ENCODE assay signal across 9 cellular contexts in the genomic region with DNA sequence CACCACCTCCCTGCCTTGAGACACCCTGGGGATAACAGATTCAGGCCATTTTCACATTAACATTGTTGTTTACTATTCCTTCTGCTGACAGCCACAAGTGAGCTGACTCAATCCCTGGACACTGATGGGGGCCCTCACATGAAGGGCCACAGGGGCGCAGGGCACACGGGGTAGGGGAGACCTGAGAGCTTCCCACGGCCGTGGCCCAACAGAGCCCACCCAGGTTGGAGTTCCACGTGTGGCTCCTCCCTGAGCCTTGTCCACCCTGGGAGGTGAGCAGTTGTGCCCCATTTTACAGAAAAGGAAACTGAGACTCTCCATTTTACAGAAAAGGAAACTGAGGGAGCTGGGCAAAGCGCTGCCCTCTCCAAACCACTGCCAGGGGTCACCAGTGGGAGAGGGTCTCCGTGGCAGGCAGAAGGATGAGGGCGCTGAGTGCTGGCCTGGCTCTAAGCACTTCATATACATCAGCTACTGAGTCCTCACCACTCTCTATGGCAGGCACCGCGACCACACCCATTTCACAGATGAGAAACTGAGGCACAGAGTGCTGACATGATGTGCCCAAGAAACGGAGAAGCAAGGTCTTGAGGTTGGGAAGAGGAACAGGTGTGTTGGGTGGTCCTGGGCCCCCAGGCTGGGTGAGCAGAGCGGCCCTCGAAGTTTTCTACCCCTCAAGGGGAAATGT. TPM values are rescaled to one million over a fixed set of nuclear protein-coding genes. Genes with fewer than 3 reads are reported as not detected.
A peak's percentile ranks its signal among the peaks of the same experiment; 100 is the strongest.
DNase-seq lines count a peak whose midpoint lies in the region; ATAC-seq, FAIRE-seq and TF ChIP-seq lines count a peak whose summit lies in the region.
"Had no signal": no experiment of that assay in that cellular context is flagged by ENCODE, and none has a peak within 500 bp of the region (broad histone marks: within the 10 kb centered on the region; RNA-seq: fewer than 3 reads in every experiment).

No MANE protein-coding gene starts in this region.

- H3K27me3 ChIP-seq in adrenal gland (no peaks in the 10 kb centered on the region), HepG2 (ENCODE audit: control insufficient read depth in 1 of 2, insufficient read depth in 2 of 2, low read length in 2 of 2) (peaks cover 0 to 3% of the 10 kb centered on the region in 2 experiments; a peak in 1 of 5 replicates), subcutaneous abdominal adipose tissue (ENCODE audit: control insufficient read depth in 5 of 5, insufficient read depth in 4 of 5, low read length in 5 of 5) (peaks cover 0 to 4% (median 0%) of the 10 kb centered on the region in 5 donors), Karpas-422 (ENCODE audit: low read length) (no peaks in the 10 kb centered on the region)

- H3K27ac ChIP-seq in adrenal gland, result peak overlapping the region; percentile 61 to 99 (median 97)
- peak overlapping the region; percentile 99 for H3K27ac ChIP-seq in HepG2 (ENCODE audit: extremely low read length, insufficient read depth, low read length)
- peak overlapping the region; percentile 88 for H3K27ac ChIP-seq in subcutaneous abdominal adipose tissue (ENCODE audit: low read depth, low read length)
- H3K27ac ChIP-seq in Karpas-422 (ENCODE audit: low read length), result no peak overlapping the region

- WGBS in adrenal gland, 4 donors, result 69 to 81% (median 78%) methylated on average over 10 to 13 of the region's 13 CpGs
- WGBS in HepG2 (ENCODE audit: low lambda C conversion rate), result 91% methylated on average over 13 of the region's 13 CpGs

- no TSS peak for BruUV-seq in HepG2 (replicated peaks; lab: Mats Ljungman, UMichigan)

- TF ChIP-seq EP300 in HepG2 (IDR thresholded peaks at IDR 0.05; ENCODE audit: low read depth in 2 of 2, low read length in 2 of 2) (no peak), HepG2 (CRISPR knock-in tag; IDR thresholded peaks at IDR 0.05; ENCODE audit: borderline replicate concordance) (no peak)

- no peak for TF ChIP-seq CTCF in adrenal gland (IDR thresholded peaks at IDR 0.05)
- TF ChIP-seq CTCF in HepG2 (CRISPR knock-in tag; IDR thresholded peaks at IDR 0.05), result no peak

- H2AFZ ChIP-seq in HepG2 (ENCODE audit: low read length) (no peak overlapping the region), Karpas-422 (ENCODE audit: low read length) (no peak overlapping the region)

- H3K4me1 Mint-ChIP-seq in activated CD4-positive, alpha-beta T cell treated with anti-CD3 and anti-CD28 coated beads, Interleukin-2, amount 10 ng/mL, durations not matched to agents 24 days and 14 days, result peaks cover 68% of the 10 kb centered on the region

- H3K4me2 ChIP-seq in HepG2 (ENCODE audit: low read depth, low read length) (peak overlapping the region; percentile 98), Karpas-422 (ENCODE audit: low read depth, low read length, poor library complexity, severe bottlenecking) (no peak overlapping the region)

- peak overlapping the region; percentile 93 for H3K27ac Mint-ChIP-seq in activated CD4-positive, alpha-beta T cell treated with anti-CD3 and anti-CD28 coated beads, Interleukin-2, amount 10 ng/mL, durations not matched to agents 24 days and 14 days

- no peak for FAIRE-seq in HepG2 (lab: Jason Lieb, UNC)

- H3K4me3 Mint-ChIP-seq in activated CD4-positive, alpha-beta T cell treated with anti-CD3 and anti-CD28 coated beads, Interleukin-2, amount 10 ng/mL, durations not matched to agents 24 days and 14 days, result peak overlapping the region; percentile 93

- H3K4me1 ChIP-seq in adrenal gland (replicated peaks in 1 of 2) (peaks cover 58 to 81% of the 10 kb centered on the region in 2 donors), HepG2 (ENCODE audit: insufficient read depth, low read length) (peaks cover 84% of the 10 kb centered on the region), subcutaneous abdominal adipose tissue (ENCODE audit: control insufficient read depth in 5 of 5, insufficient read depth in 5 of 5, low read length in 5 of 5) (peaks cover 10 to 92% (median 83%) of the 10 kb centered on the region in 5 donors), Karpas-422 (ENCODE audit: low read length) (peaks cover 29% of the 10 kb centered on the region)

- no peak for TF ChIP-seq RAD21 in HepG2 (CRISPR knock-in tag; IDR thresholded peaks at IDR 0.05)

- H3K9me2 ChIP-seq in Karpas-422 (replicated peaks; ENCODE audit: insufficient read depth, low read length), result no peaks in the 10 kb centered on the region

- DNase-seq in activated CD4-positive, alpha-beta T cell treated with anti-CD3 and anti-CD28 coated beads, Interleukin-2, amount 10 ng/mL, durations not matched to agents 24 days and 14 days, result no peak
- DNase-seq in activated CD4-positive, alpha-beta T cell treated with anti-CD3 and anti-CD28 coated beads for 1 hour, result no peak
- DNase-seq in adrenal gland (peak in 2 of 7 donors; percentile 18 to 31), HepG2 (ENCODE audit: low spot score) (no peak), NCI-H2196 (lab: John Stamatoyannopoulos, UW; ENCODE audit: unreplicated experiment) (no peak), Karpas-422 (no peak), DMS 273 treated with DMSO at 0.1 percent for 48 hours (lab: John Stamatoyannopoulos, UW) (no peak)
- DNase-seq: activated CD4-positive, alpha-beta T cell treated with anti-CD3 and anti-CD28 coated beads for 48 hours had no signal

- H3K36me3 ChIP-seq in adrenal gland (replicated peaks in 1 of 2), result no peaks in the 10 kb centered on the region
- peaks cover 5 to 6% of the 10 kb centered on the region in 2 experiments; a peak in 3 of 5 replicates for H3K36me3 ChIP-seq in HepG2 (replicated peaks in 1 of 2; ENCODE audit: control insufficient read depth in 1 of 2, insufficient read depth in 2 of 2, low read length in 2 of 2)
- peaks cover 0 to 3% (median 0%) of the 10 kb centered on the region in 5 donors for H3K36me3 ChIP-seq in subcutaneous abdominal adipose tissue (ENCODE audit: control insufficient read depth in 5 of 5, insufficient read depth in 5 of 5, low read length in 5 of 5)
- no peaks in the 10 kb centered on the region for H3K36me3 ChIP-seq in Karpas-422 (ENCODE audit: insufficient read depth, low read length)

- H3K79me2 ChIP-seq in HepG2 (ENCODE audit: insufficient read depth, low read length) (peaks cover 66% of the 10 kb centered on the region), Karpas-422 (ENCODE audit: low read length) (no peaks in the 10 kb centered on the region)

- no peak for TF ChIP-seq POLR2A in adrenal gland (IDR thresholded peaks at IDR 0.05)
- TF ChIP-seq POLR2A in HepG2 (IDR thresholded peaks at IDR 0.05; ENCODE audit: insufficient read depth in 1 of 2, low read depth in 2 of 2, low read length in 2 of 2), result no peak

- H3K9me3 ChIP-seq in adrenal gland (replicated peaks in 1 of 3) (no peaks in the 10 kb centered on the region), HepG2 (ENCODE audit: low read length) (no peaks in the 10 kb centered on the region), subcutaneous abdominal adipose tissue (ENCODE audit: control insufficient read depth in 5 of 5, low read length in 5 of 5) (no peaks in the 10 kb centered on the region), Karpas-422 (ENCODE audit: low read length) (no peaks in the 10 kb centered on the region)

- POLR2A ChIA-PET in HepG2 (lab: Yijun Ruan, JAX), result interaction anchor here (7.5 kb wide), 1 partner anchor 14 kb away, joined by 195 read pairs; no protein-coding TSS in a partner anchor

- in situ Hi-C loops in HepG2 (cut with HindIII; ENCODE audit: extremely low pct_ligation_motif_present, low pct_unique_long_range_greater_than_20kb), result no loop called here

- CTCF ChIA-PET in HepG2 (lab: Yijun Ruan, JAX; ENCODE audit: low intra/inter-chr PET ratio, low total read pairs), result no interaction called here

- H3K4me3 ChIP-seq in adrenal gland, result peak overlapping the region in 1 of 4 donors; percentile 87
- H3K4me3 ChIP-seq in HepG2 (replicated peaks in 1 of 3; ENCODE audit: insufficient read depth in 1 of 3, low read depth in 2 of 3, low read length in 3 of 3), result peak overlapping the region; percentile 85 to 96 (median 92); a peak in 5 of 6 replicates
- peak overlapping the region; percentile 42 to 84 (median 77) for H3K4me3 ChIP-seq in subcutaneous abdominal adipose tissue (ENCODE audit: low read depth in 1 of 5, low read length in 5 of 5)
- H3K4me3 ChIP-seq in Karpas-422 (ENCODE audit: low read length), result no peak overlapping the region

- no peaks in the 10 kb centered on the region for H3K27me3 Mint-ChIP-seq in activated CD4-positive, alpha-beta T cell treated with anti-CD3 and anti-CD28 coated beads, Interleukin-2, amount 10 ng/mL, durations not matched to agents 24 days and 14 days

- peaks cover 35% of the 10 kb centered on the region for H3K36me3 Mint-ChIP-seq in activated CD4-positive, alpha-beta T cell treated with anti-CD3 and anti-CD28 coated beads, Interleukin-2, amount 10 ng/mL, durations not matched to agents 24 days and 14 days (ENCODE audit: low read depth)

- H3K9me3 Mint-ChIP-seq in activated CD4-positive, alpha-beta T cell treated with anti-CD3 and anti-CD28 coated beads, Interleukin-2, amount 10 ng/mL, durations not matched to agents 24 days and 14 days, result no peaks in the 10 kb centered on the region

- intact Hi-C loops in activated CD4-positive, alpha-beta T cell treated with anti-CD3 and anti-CD28 coated beads, Interleukin-2, amount 10 ng/mL, durations not matched to agents 24 days and 14 days (cut with micrococcal nuclease), result no loop called here
- intact Hi-C loops in adrenal gland (cut with DNase I) (no loop called here), HepG2 (cut with micrococcal nuclease; ENCODE audit: unreplicated experiment) (no loop called here)

- no peaks in the 10 kb centered on the region for H4K20me1 ChIP-seq in HepG2 (ENCODE audit: insufficient read depth, low read length)
- H4K20me1 ChIP-seq in Karpas-422 (ENCODE audit: insufficient read depth, low read depth, low read length), result peaks cover 6% of the 10 kb centered on the region; the same call in 1 of the 2 replicates

- no peak for ATAC-seq in HepG2

- peak overlapping the region; percentile 99; the same call in 1 of the 2 replicates for H3K9ac ChIP-seq in HepG2 (ENCODE audit: insufficient read depth, low read depth, low read length)
- H3K9ac ChIP-seq in subcutaneous abdominal adipose tissue (ENCODE audit: low read length in 5 of 5), result peak overlapping the region in 3 of 5 donors; percentile 42 to 96 (median 79)
- no peak overlapping the region for H3K9ac ChIP-seq in Karpas-422 (ENCODE audit: low read length)

RNA-seq across cellular contexts. Expression of gene NINJ1, which starts 2.3 kb away (rescaled TPM):
- 103 and 110 TPM in 2 replicates for total RNA-seq in activated CD4-positive, alpha-beta T cell treated with anti-CD3 and anti-CD28 coated beads, Interleukin-2, amount 10 ng/mL, durations not matched to agents 24 days and 14 days
- total RNA-seq in adrenal gland (100 to 1,000 TPM; 122 to 339 (median 181) TPM), HepG2 (2016; rRNA removed; fragmentation: Illumina TruSeq; extraction: Trizol) (77.1 and 92.1 TPM in 2 replicates)
- polyA plus RNA-seq in adrenal gland (100 to 1,000 TPM in 2 of 3 donors, 10 to 100 TPM in 1; 31.1 to 135 (median 101) TPM), HepG2 (2011; rRNA removed) (81.2 and 109 TPM in 2 replicates)
- 104 and 127 TPM in 2 replicates for total RNA-seq in HepG2 (2016; cell fraction: cytosol; rRNA removed; fragmentation: Illumina TruSeq; extraction: Trizol; ENCODE audit: low read depth)
- 66.8 and 94.8 TPM in 2 replicates for total RNA-seq in HepG2 (2016; cell fraction: insoluble cytoplasmic fraction; rRNA removed; fragmentation: Illumina TruSeq; extraction: Trizol)
- total RNA-seq in HepG2 (2016; cell fraction: membrane; rRNA removed; fragmentation: Illumina TruSeq; extraction: Trizol), result 149 and 180 TPM in 2 replicates
- 48.9 and 58.7 TPM in 2 replicates for total RNA-seq in HepG2 (2016; cell fraction: nucleus; rRNA removed; fragmentation: Illumina TruSeq; extraction: Trizol)
- polyA plus RNA-seq in HepG2 (2011; cell fraction: cytosol; rRNA removed), result 83.2 and 110 TPM in 2 replicates
- polyA plus RNA-seq in HepG2 (2011; cell fraction: nucleus; rRNA removed), result 62.3 and 83.6 TPM in 2 replicates
- 77.3 and 145 TPM in 2 replicates for polyA plus RNA-seq in HepG2 (2012)
- 196 and 226 TPM in 2 replicates for polyA plus RNA-seq in HepG2 (2016; cell fraction: cytosol; fragmentation: Illumina TruSeq; extraction: Trizol; ENCODE audit: low read depth)
- 104 and 130 TPM in 2 replicates for polyA plus RNA-seq in HepG2 (2016; cell fraction: insoluble cytoplasmic fraction; fragmentation: Illumina TruSeq; extraction: Trizol; ENCODE audit: low read depth)
- 235 and 242 TPM in 2 replicates for polyA plus RNA-seq in HepG2 (2016; cell fraction: membrane; fragmentation: Illumina TruSeq; extraction: Trizol; ENCODE audit: low read depth)
- 122 and 127 TPM in 2 replicates for polyA plus RNA-seq in HepG2 (2016; cell fraction: nucleus; fragmentation: Illumina TruSeq; extraction: Trizol; ENCODE audit: insufficient read depth, low read depth)
- polyA minus RNA-seq in HepG2 (2011; rRNA and poly(A)+ RNA removed; ENCODE audit: low replicate concordance), result 22.5 and 101 TPM in 2 replicates
- polyA minus RNA-seq in HepG2 (2011; cell fraction: cytosol; rRNA and poly(A)+ RNA removed), result 26.1 and 26.7 TPM in 2 replicates
- 17.8 and 21.8 TPM in 2 replicates for polyA minus RNA-seq in HepG2 (2011; cell fraction: nucleus; rRNA and poly(A)+ RNA removed)
- 10.3 and 10.4 TPM in 2 replicates for total RNA-seq in Karpas-422 (2014; rRNA removed; shearing (Covaris generic); ENCODE audit: low replicate concordance)

RNA-seq across cellular contexts. Expression of gene CARD19, which starts 35.7 kb away (rescaled TPM):
- total RNA-seq in activated CD4-positive, alpha-beta T cell treated with anti-CD3 and anti-CD28 coated beads, Interleukin-2, amount 10 ng/mL, durations not matched to agents 24 days and 14 days, result 44.0 TPM in 2 replicates
- total RNA-seq in adrenal gland (10 to 100 TPM; 29.7 to 75.0 (median 39.2) TPM), HepG2 (2016; rRNA removed; fragmentation: Illumina TruSeq; extraction: Trizol) (15.2 and 18.4 TPM in 2 replicates)
- polyA plus RNA-seq in adrenal gland (10 to 100 TPM; 10.7 to 69.1 (median 68.4) TPM), HepG2 (2011; rRNA removed) (47.2 and 62.0 TPM in 2 replicates)
- total RNA-seq in HepG2 (2016; cell fraction: cytosol; rRNA removed; fragmentation: Illumina TruSeq; extraction: Trizol; ENCODE audit: low read depth), result 15.8 and 20.2 TPM in 2 replicates
- total RNA-seq in HepG2 (2016; cell fraction: insoluble cytoplasmic fraction; rRNA removed; fragmentation: Illumina TruSeq; extraction: Trizol), result 18.6 and 20.5 TPM in 2 replicates
- 17.3 and 29.5 TPM in 2 replicates for total RNA-seq in HepG2 (2016; cell fraction: membrane; rRNA removed; fragmentation: Illumina TruSeq; extraction: Trizol)
- total RNA-seq in HepG2 (2016; cell fraction: nucleus; rRNA removed; fragmentation: Illumina TruSeq; extraction: Trizol), result 8.3 and 12.2 TPM in 2 replicates
- polyA plus RNA-seq in HepG2 (2011; cell fraction: cytosol; rRNA removed), result 33.8 and 73.1 TPM in 2 replicates
- 101 and 106 TPM in 2 replicates for polyA plus RNA-seq in HepG2 (2011; cell fraction: nucleus; rRNA removed)
- 14.6 TPM in 2 replicates for polyA plus RNA-seq in HepG2 (2012)
- polyA plus RNA-seq in HepG2 (2016; cell fraction: cytosol; fragmentation: Illumina TruSeq; extraction: Trizol; ENCODE audit: low read depth), result 16.0 and 27.0 TPM in 2 replicates
- polyA plus RNA-seq in HepG2 (2016; cell fraction: insoluble cytoplasmic fraction; fragmentation: Illumina TruSeq; extraction: Trizol; ENCODE audit: low read depth), result 14.7 and 18.5 TPM in 2 replicates
- 13.4 and 18.5 TPM in 2 replicates for polyA plus RNA-seq in HepG2 (2016; cell fraction: membrane; fragmentation: Illumina TruSeq; extraction: Trizol; ENCODE audit: low read depth)
- polyA plus RNA-seq in HepG2 (2016; cell fraction: nucleus; fragmentation: Illumina TruSeq; extraction: Trizol; ENCODE audit: insufficient read depth, low read depth), result 25.1 and 25.9 TPM in 2 replicates
- 11.5 and 28.1 TPM in 2 replicates for polyA minus RNA-seq in HepG2 (2011; rRNA and poly(A)+ RNA removed; ENCODE audit: low replicate concordance)
- 14.0 and 17.6 TPM in 2 replicates for polyA minus RNA-seq in HepG2 (2011; cell fraction: cytosol; rRNA and poly(A)+ RNA removed)
- 11.3 and 12.8 TPM in 2 replicates for polyA minus RNA-seq in HepG2 (2011; cell fraction: nucleus; rRNA and poly(A)+ RNA removed)
- total RNA-seq in Karpas-422 (2014; rRNA removed; shearing (Covaris generic); ENCODE audit: low replicate concordance), result 5.5 and 11.4 TPM in 2 replicates

RNA-seq across cellular contexts. Expression of gene WNK2, which starts 52.2 kb away (rescaled TPM):
- total RNA-seq in activated CD4-positive, alpha-beta T cell treated with anti-CD3 and anti-CD28 coated beads, Interleukin-2, amount 10 ng/mL, durations not matched to agents 24 days and 14 days, result 2.7 and 4.0 TPM in 2 replicates
- total RNA-seq in adrenal gland (10 to 100 TPM in 3 of 8 donors, 1 to 10 TPM in 5; 5.5 to 14.9 (median 8.4) TPM), HepG2 (2016; rRNA removed; fragmentation: Illumina TruSeq; extraction: Trizol) (10.5 and 16.6 TPM in 2 replicates)
- polyA plus RNA-seq in adrenal gland (10 to 100 TPM in 1 of 3 donors, 1 to 10 TPM in 2; 3.3 to 17.6 (median 9.2) TPM), HepG2 (2011; rRNA removed) (11.4 and 12.0 TPM in 2 replicates)
- total RNA-seq in HepG2 (2016; cell fraction: cytosol; rRNA removed; fragmentation: Illumina TruSeq; extraction: Trizol; ENCODE audit: low read depth), result 2.8 and 5.4 TPM in 2 replicates
- total RNA-seq in HepG2 (2016; cell fraction: insoluble cytoplasmic fraction; rRNA removed; fragmentation: Illumina TruSeq; extraction: Trizol), result 7.9 and 14.6 TPM in 2 replicates
- total RNA-seq in HepG2 (2016; cell fraction: membrane; rRNA removed; fragmentation: Illumina TruSeq; extraction: Trizol), result 9.4 and 9.8 TPM in 2 replicates
- total RNA-seq in HepG2 (2016; cell fraction: nucleus; rRNA removed; fragmentation: Illumina TruSeq; extraction: Trizol), result 21.0 and 29.3 TPM in 2 replicates
- 3.1 and 5.3 TPM in 2 replicates for polyA plus RNA-seq in HepG2 (2011; cell fraction: cytosol; rRNA removed)
- polyA plus RNA-seq in HepG2 (2011; cell fraction: nucleus; rRNA removed), result 98.4 and 126 TPM in 2 replicates
- polyA plus RNA-seq in HepG2 (2012), result 29.1 and 39.4 TPM in 2 replicates
- polyA plus RNA-seq in HepG2 (2016; cell fraction: cytosol; fragmentation: Illumina TruSeq; extraction: Trizol; ENCODE audit: low read depth), result 3.2 and 4.2 TPM in 2 replicates
- 18.9 and 27.7 TPM in 2 replicates for polyA plus RNA-seq in HepG2 (2016; cell fraction: insoluble cytoplasmic fraction; fragmentation: Illumina TruSeq; extraction: Trizol; ENCODE audit: low read depth)
- polyA plus RNA-seq in HepG2 (2016; cell fraction: membrane; fragmentation: Illumina TruSeq; extraction: Trizol; ENCODE audit: low read depth), result 4.9 and 6.5 TPM in 2 replicates
- polyA plus RNA-seq in HepG2 (2016; cell fraction: nucleus; fragmentation: Illumina TruSeq; extraction: Trizol; ENCODE audit: insufficient read depth, low read depth), result 87.2 and 94.8 TPM in 2 replicates
- polyA minus RNA-seq in HepG2 (2011; rRNA and poly(A)+ RNA removed; ENCODE audit: low replicate concordance), result 8.4 and 22.7 TPM in 2 replicates
- polyA minus RNA-seq in HepG2 (2011; cell fraction: cytosol; rRNA and poly(A)+ RNA removed), result 15.8 and 17.9 TPM in 2 replicates
- polyA minus RNA-seq in HepG2 (2011; cell fraction: nucleus; rRNA and poly(A)+ RNA removed), result 32.8 and 40.0 TPM in 2 replicates
- not detected in 2 replicates for total RNA-seq in Karpas-422 (2014; rRNA removed; shearing (Covaris generic); ENCODE audit: low replicate concordance)
